15 cellular contexts compared by ENCODE assay signal in genomic region chr11:78790784-78791183, GRCh38.
"Had no signal": no experiment of that assay in that cellular context is flagged by ENCODE, and none has a peak within 500 bp of the region (broad histone marks: within the 10 kb centered on the region; RNA-seq: fewer than 3 reads in every experiment).

No MANE protein-coding gene starts in this region.

- H3K9me3 ChIP-seq: breast epithelium, gastrocnemius medialis had no signal

- H3K4me1 ChIP-seq: breast epithelium, gastrocnemius medialis had no signal

- H3K4me3 ChIP-seq: breast epithelium, gastrocnemius medialis, skin epidermis had no signal

- H3K36me3 ChIP-seq: breast epithelium, gastrocnemius medialis had no signal

- H3K27me3 ChIP-seq: breast epithelium, gastrocnemius medialis had no signal

- H3K27ac ChIP-seq: breast epithelium, gastrocnemius medialis, skin epidermis had no signal

- FAIRE-seq: astrocyte, TTC549 had no signal

- ATAC-seq: activated T-cell treated with anti-CD3 and anti-CD28 coated beads, Interleukin-2, amount 50 U/mL, for 72 hours; gastrocnemius medialis; stimulated activated naive CD8-positive, alpha-beta T cell treated with anti-CD3 and anti-CD28 coated beads, Interleukin-15, amount 100 ng/mL, for 72 hours had no signal

- DNase-seq: activated CD4-positive, alpha-beta T cell treated with anti-CD3 and anti-CD28 coated beads, Interleukin-2, amount 50 U/mL, for 4 hours; activated effector memory CD4-positive, alpha-beta T cell treated with anti-CD3 and anti-CD28 coated beads, Interleukin-2, amount 50 U/mL, for 16 hours; activated naive CD4-positive, alpha-beta T cell treated with anti-CD3 and anti-CD28 coated beads, Interleukin-2, amount 50 U/mL, for 16 hours; activated T-cell treated with anti-CD3 and anti-CD28 coated beads, Interleukin-2, amount 50 U/mL, for 72 hours; effector CD4-positive, alpha-beta T cell; gastrocnemius medialis; head of caudate nucleus; kidney glomerular epithelial cell; mammary epithelial cell; stimulated activated CD4-positive, alpha-beta T cell treated with anti-CD3 and anti-CD28 coated beads, Interleukin-2, amount 100 ng/mL, for 48 hours; stimulated activated naive CD8-positive, alpha-beta T cell treated with anti-CD3 and anti-CD28 coated beads, Interleukin-15, amount 100 ng/mL, for 72 hours had no signal
